In the genomic region with DNA sequence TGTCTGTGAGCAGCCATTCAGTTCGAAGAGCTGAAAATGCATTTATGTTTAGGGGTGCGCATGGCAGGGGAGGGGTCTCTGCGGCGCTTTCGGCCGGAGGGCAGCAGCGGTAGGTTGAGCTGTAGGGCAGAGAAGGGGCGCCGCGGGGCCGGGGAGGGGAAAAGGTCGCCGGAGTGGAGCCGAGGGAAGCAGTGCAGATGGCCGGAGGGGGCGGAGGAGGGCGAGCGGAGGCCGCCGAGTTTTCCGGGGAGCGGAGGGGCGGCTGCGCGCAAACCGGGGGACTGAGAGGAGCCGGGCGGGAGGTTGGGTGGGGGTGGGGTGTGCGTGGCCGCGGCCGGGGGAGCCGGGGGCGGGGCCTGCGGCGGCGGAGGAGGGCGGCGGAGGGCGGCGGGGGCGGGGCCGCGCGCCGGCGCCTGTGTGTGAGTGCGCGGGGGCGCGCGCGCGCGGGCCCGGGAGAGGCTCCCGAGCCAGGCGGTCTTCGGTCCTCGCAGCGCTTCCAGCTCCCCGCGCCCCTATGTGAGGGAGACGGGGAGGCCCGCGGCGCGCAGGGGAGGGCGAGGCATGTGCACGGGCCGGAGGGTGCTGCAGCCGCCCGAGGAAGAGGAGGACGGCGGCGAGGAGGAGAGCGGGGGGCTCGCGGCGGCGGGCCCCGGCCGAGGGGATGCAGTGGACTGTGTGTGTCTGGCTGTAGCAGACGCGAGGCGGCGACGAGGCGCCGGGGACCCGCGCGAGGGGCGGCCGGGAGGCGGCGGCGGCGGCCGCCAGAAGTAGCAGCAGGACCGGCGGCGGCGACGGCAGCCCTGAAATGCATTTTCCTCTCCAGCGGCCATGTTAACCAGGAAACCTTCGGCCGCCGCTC, we compare ENCODE assay signal across 7 cellular contexts. TPM values are rescaled to one million over a fixed set of nuclear protein-coding genes. Genes with fewer than 3 reads are reported as not detected.
DNase-seq lines count a peak whose midpoint lies in the region; ATAC-seq, FAIRE-seq and TF ChIP-seq lines count a peak whose summit lies in the region.

DYRK2 (plus strand) TSS at position 440 of the 859 bp plus-strand sequence; CDS start at position 829, 389 bp downstream.

- H3K79me2 ChIP-seq in K562 (ENCODE audit: control insufficient read depth, insufficient read depth, low read length) = peaks cover 48% of the 10 kb centered on the region

- peak; percentile 71 for DNase-seq in GM12892 (ENCODE audit: insufficient read length)
- DNase-seq in HEK293T (ENCODE audit: extremely low spot score) = peak; percentile 79
- DNase-seq in NCI-H1048 (lab: John Stamatoyannopoulos, UW) = peak; percentile 23
- DNase-seq in T1000 (lab: John Stamatoyannopoulos, UW) = peak; percentile 78
- peak; percentile 84 to 88 (median 88) for DNase-seq in K562 (ENCODE audit: extremely low read depth in 1 of 4, low spot score in 3 of 4)
- peak; percentile 56 to 78 for DNase-seq in gastrocnemius medialis

- peak within 1 kb of the TSS; percentile 89 for H3K4me2 ChIP-seq in K562 (ENCODE audit: insufficient read depth, low read length)

- H3K27me3 ChIP-seq in K562 (ENCODE audit: control insufficient read depth in 2 of 2, insufficient read depth in 2 of 2, low read length in 2 of 2) (no peaks in the 10 kb centered on the region), gastrocnemius medialis (no peaks in the 10 kb centered on the region)

- peaks cover 23 to 32% of the 10 kb centered on the region in 2 experiments; a peak in 4 of 5 replicates for H3K4me1 ChIP-seq in K562 (replicated peaks in 1 of 2; ENCODE audit: control insufficient read depth in 2 of 2, insufficient read depth in 2 of 2, low read length in 2 of 2)
- H3K4me1 ChIP-seq in gastrocnemius medialis = peaks cover 34 to 41% of the 10 kb centered on the region in 2 donors

- peak within 1 kb of the TSS; percentile 99 for H2AFZ ChIP-seq in K562 (ENCODE audit: low read depth, low read length)

- under 1% methylated on average over 17 of the region's 109 CpGs for WGBS in K562 (ENCODE audit: insufficient coverage, low coverage, missing lambda C conversion rate)

- TF ChIP-seq CTCF in K562 (IDR thresholded peaks at IDR 0.05 in 2 of 3, conservative IDR thresholded peaks at IDR 0.05 in 1 of 3; ENCODE audit: insufficient read depth in 2 of 3, low read depth in 1 of 3, low read length in 3 of 3) (no peak), gastrocnemius medialis (IDR thresholded peaks at IDR 0.05 in 4 of 5, conservative IDR thresholded peaks at IDR 0.05 in 1 of 5) (peak in 3 of 5 experiments; percentile 14 to 18 (median 14))

- ATAC-seq in K562 (peak; percentile 67), gastrocnemius medialis (peak; percentile 51)

- in situ Hi-C loops in K562 (cut with MboI) = no loop called here
- in situ Hi-C loops in gastrocnemius medialis (cut with MboI; ENCODE audit: low sequenced_read_pairs in 4 of 4) = loop anchor here in 1 of 4 donors (10.0 kb wide), 1 partner anchor 124 kb away; no protein-coding TSS in a partner anchor

- H3K27ac ChIP-seq in K562 (ENCODE audit: extremely low read depth, low read depth, low read length) (peak within 1 kb of the TSS; percentile 82), gastrocnemius medialis (peak within 1 kb of the TSS; percentile 98 to 100 (median 99))

- H4K20me1 ChIP-seq in K562 (replicated peaks; ENCODE audit: control insufficient read depth, insufficient read depth, low read length) = 0 out of 2 replicates have a peak, but pooled peaks cover 15% of the 10 kb centered on the region

- no peaks in the 10 kb centered on the region for H3K9me1 ChIP-seq in K562 (ENCODE audit: control insufficient read depth, insufficient read depth, low read length)

- no TSS peak for BruUV-seq in K562 (replicated peaks; lab: Mats Ljungman, UMichigan)

- intact Hi-C loops in K562 (cut with micrococcal nuclease) (no loop called here), gastrocnemius medialis (cut with DNase I; ENCODE audit: low total_unique reads) (loop anchor here (2.0 to 10.0 kb wide), 4 partner anchors 179 to 384 kb away; partner anchors contain the start of gene CAND1)

- TF ChIP-seq RAD21 in K562 (CRISPR knock-in tag; conservative IDR thresholded peaks at IDR 0.05 in 1 of 2, IDR thresholded peaks at IDR 0.05 in 1 of 2) = 0 out of 4 replicates have a peak, but pooled peaks have one; percentile 8 to 14

- TF ChIP-seq EP300 in K562 (IDR thresholded peaks at IDR 0.05; ENCODE audit: low read length) = no peak

- CTCF ChIA-PET in HEK293T (lab: Yijun Ruan, JAX) = interaction anchor here (1.3 kb wide), 1 partner anchor 16 kb away, joined by 3 read pairs; no protein-coding TSS in a partner anchor
- CTCF ChIA-PET in K562 (lab: Yijun Ruan, JAX; ENCODE audit: low intra/inter-chr PET ratio) = no interaction called here

- POLR2A ChIA-PET in HEK293T (lab: Yijun Ruan, JAX) (interaction anchor here (0.6 to 1.0 kb wide), 5 partner anchors 9 to 379 kb away, joined by 3 read pairs; partner anchors contain the start of gene CAND1), K562 (lab: Yijun Ruan, JAX) (interaction anchor here (0.6 kb wide), 1 partner anchor 109 kb away, joined by 3 read pairs; no protein-coding TSS in a partner anchor)

- H3K9me3 ChIP-seq in K562 (replicated peaks; ENCODE audit: control insufficient read depth, insufficient read depth, low read depth, low read length) (no peaks in the 10 kb centered on the region), gastrocnemius medialis (no peaks in the 10 kb centered on the region)

- peak within 1 kb of the TSS; percentile 78 to 96 for H3K9ac ChIP-seq in K562 (ENCODE audit: insufficient read depth in 1 of 2, low read depth in 2 of 2, low read length in 2 of 2)

- peaks cover 15% of the 10 kb centered on the region for H3K36me3 ChIP-seq in K562 (ENCODE audit: control insufficient read depth, insufficient read depth, low read length)
- no peaks in the 10 kb centered on the region for H3K36me3 ChIP-seq in gastrocnemius medialis

- peak; percentile 78 for TF ChIP-seq POLR2A in GM12892 (IDR thresholded peaks at IDR 0.05; ENCODE audit: low read depth, low read length)
- TF ChIP-seq POLR2A in K562 (conservative IDR thresholded peaks at IDR 0.05) = peak; percentile 79
- TF ChIP-seq POLR2A in gastrocnemius medialis (IDR thresholded peaks at IDR 0.05) = peak; percentile 84 to 89

- FAIRE-seq in GM12892 (lab: Jason Lieb, UNC) = no peak
- FAIRE-seq in K562 (lab: Jason Lieb, UNC) = no peak

- peak within 1 kb of the TSS; percentile 91 for H3K4me3 ChIP-seq in K562
- peak within 1 kb of the TSS; percentile 75 for H3K4me3 ChIP-seq in iPS-11a (ENCODE audit: low read depth, low read length)
- H3K4me3 ChIP-seq in gastrocnemius medialis = peak within 1 kb of the TSS; percentile 94 to 98 (median 98)

TF ChIP-seq in HEK293T, 16 proteins besides CTCF, POLR2A, EP300 and RAD21:
- TF ChIP-seq ARNT (IDR thresholded peaks at IDR 0.05) = no peak
- no peak for TF ChIP-seq NFRKB (IDR thresholded peaks at IDR 0.05)
- TF ChIP-seq FOXK2 (IDR thresholded peaks at IDR 0.05) = no peak
- TF ChIP-seq SP1 (IDR thresholded peaks at IDR 0.05) = no peak

TF ChIP-seq in K562, 482 proteins besides CTCF, POLR2A, EP300 and RAD21 (continues in another document):
- TF ChIP-seq ZBED1 (IDR thresholded peaks at IDR 0.05) (no peak), ZNF695 (CRISPR knock-in tag; IDR thresholded peaks at IDR 0.05) (no peak), ZNF146 (CRISPR knock-in tag; IDR thresholded peaks at IDR 0.05; ENCODE audit: unreplicated experiment) (no peak), ZNF239 (CRISPR knock-in tag; IDR thresholded peaks at IDR 0.05) (no peak), CBX3 (IDR thresholded peaks at IDR 0.05; ENCODE audit: borderline replicate concordance in 1 of 2, low read length in 2 of 2) (no peak), TEAD4 (IDR thresholded peaks at IDR 0.05; ENCODE audit: low read length) (no peak), TEAD4 (CRISPR knock-in tag; IDR thresholded peaks at IDR 0.05; ENCODE audit: borderline replicate concordance) (no peak), ZFPM2 (CRISPR knock-in tag; IDR thresholded peaks at IDR 0.05) (no peak), ZNF780A (CRISPR knock-in tag; IDR thresholded peaks at IDR 0.05) (no peak), POLR2AphosphoS5 (IDR thresholded peaks at IDR 0.05; ENCODE audit: control insufficient read depth, insufficient read depth, low read depth, low read length) (peak; percentile 69), ZNF212 (CRISPR knock-in tag; IDR thresholded peaks at IDR 0.05) (no peak), FOXP1 (CRISPR knock-in tag; IDR thresholded peaks at IDR 0.05) (no peak)
- TF ChIP-seq, protein P1, sequence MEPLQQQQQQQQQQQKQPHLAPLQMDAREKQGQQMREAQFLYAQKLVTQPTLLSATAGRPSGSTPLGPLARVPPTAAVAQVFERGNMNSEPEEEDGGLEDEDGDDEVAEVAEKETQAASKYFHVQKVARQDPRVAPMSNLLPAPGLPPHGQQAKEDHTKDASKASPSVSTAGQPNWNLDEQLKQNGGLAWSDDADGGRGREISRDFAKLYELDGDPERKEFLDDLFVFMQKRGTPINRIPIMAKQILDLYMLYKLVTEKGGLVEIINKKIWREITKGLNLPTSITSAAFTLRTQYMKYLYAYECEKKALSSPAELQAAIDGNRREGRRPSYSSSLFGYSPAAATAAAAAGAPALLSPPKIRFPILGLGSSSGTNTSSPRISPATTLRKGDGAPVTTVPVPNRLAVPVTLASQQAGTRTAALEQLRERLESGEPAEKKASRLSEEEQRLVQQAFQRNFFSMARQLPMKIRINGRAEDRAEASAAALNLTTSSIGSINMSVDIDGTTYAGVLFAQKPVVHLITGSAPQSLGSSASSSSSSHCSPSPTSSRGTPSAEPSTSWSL (CRISPR knock-in tag; IDR thresholded peaks at IDR 0.05; ENCODE audit: borderline replicate concordance) = no peak

RNA-seq across cellular contexts. Expression of gene DYRK2, which starts in this region (rescaled TPM):
- 10.6 TPM for polyA plus RNA-seq in GM12892 (2012; ENCODE audit: missing spikeins)
- total RNA-seq in K562 (2011; cell fraction: chromatin; rRNA removed; ENCODE audit: low replicate concordance) = 15.4 and 18.1 TPM in 2 replicates
- total RNA-seq in K562 (2011; cell fraction: nucleolus; rRNA removed) = 7.0 and 8.2 TPM in 2 replicates
- total RNA-seq in K562 (2011; cell fraction: nucleoplasm; rRNA removed) = 12.1 and 19.5 TPM in 2 replicates
- total RNA-seq in K562 (2014; rRNA removed) = 8.9 and 9.3 TPM in 2 replicates
- 7.7 and 8.3 TPM in 2 replicates for total RNA-seq in K562 (2014; rRNA removed; fragmentation: Illumina TruSeq; extraction: Trizol)
- 7.6 and 8.4 TPM in 2 replicates for total RNA-seq in K562 (2015; rRNA removed; fragmentation: Illumina TruSeq; extraction: Trizol)
- 15.1 and 15.4 TPM in 2 replicates for total RNA-seq in K562 (2021)
- polyA plus RNA-seq in K562 (2011; rRNA removed) = 12.5 TPM in 2 replicates
- polyA plus RNA-seq in K562 (2011; cell fraction: cytosol; rRNA removed) = 8.7 and 10.3 TPM in 2 replicates
- polyA plus RNA-seq in K562 (2011; cell fraction: nucleus; rRNA removed) = 11.8 and 13.0 TPM in 2 replicates
- polyA plus RNA-seq in K562 (2012) = 4.8 and 6.6 TPM in 2 replicates
- 7.5 and 7.9 TPM in 2 replicates for polyA plus RNA-seq in K562 (2014; fragmentation: Illumina TruSeq; extraction: Trizol)
- polyA plus RNA-seq in K562 (2014; fragmentation: Nextera tagmentation; extraction: Ambion mirVana) = 1 to 10 TPM; 1.7 to 1.8 TPM
- polyA plus RNA-seq in K562 (2014; rRNA removed) = 7.8 and 8.9 TPM in 2 replicates
- 30.0 and 36.5 TPM in 2 replicates for polyA minus RNA-seq in K562 (2011; rRNA and poly(A)+ RNA removed)
- polyA minus RNA-seq in K562 (2011; cell fraction: cytosol; rRNA and poly(A)+ RNA removed) = 11.6 and 14.4 TPM in 2 replicates
- 10.8 and 18.7 TPM in 2 replicates for polyA minus RNA-seq in K562 (2011; cell fraction: nucleus; rRNA and poly(A)+ RNA removed)
- total RNA-seq in gastrocnemius medialis = 10 to 100 TPM; 14.1 to 25.7 (median 15.9) TPM

Comparison
In these comparisons a context has a peak if more than half of its experiments do, and no peak if none do; other contexts are left out.
1. Peak in every context shown above with its lines: DNase-seq, ATAC-seq, H3K4me3 ChIP-seq and H3K27ac ChIP-seq.
2. DNase-seq: peak in every context shown above with its lines; median percentile 88 in K562; 79 in HEK293T; 78 in T1000; 71 in GM12892; 67 in gastrocnemius medialis; 23 in NCI-H1048.
3. CTCF ChIP-seq: peak in gastrocnemius medialis (3 of 5); none in K562 (0 of 3).